7 cellular contexts compared by ENCODE assay signal in genomic region chr15:62390793-62391543, GRCh38. TPM values are rescaled to one million over a fixed set of nuclear protein-coding genes. Genes with fewer than 3 reads are reported as not detected.
DNase-seq lines count a peak whose midpoint lies in the region; ATAC-seq and TF ChIP-seq lines count a peak whose summit lies in the region.

No MANE protein-coding gene starts in this region.

- peak overlapping the region; percentile 67 for H2BK5ac ChIP-seq in trophoblast cell (ENCODE audit: low read depth, low read length, poor library complexity)

- H2AK5ac ChIP-seq in trophoblast cell (ENCODE audit: low read length), result peak overlapping the region; percentile 15

- H3K79me1 ChIP-seq in trophoblast cell (ENCODE audit: low read length), result peaks cover 19% of the 10 kb centered on the region

- peak overlapping the region; percentile 78 for H4K12ac ChIP-seq in trophoblast cell (ENCODE audit: low read depth, low read length)

- peak overlapping the region; percentile 49 for H3K4ac ChIP-seq in trophoblast cell (ENCODE audit: low read depth, low read length)

- H3K9me2 ChIP-seq in PC-9 (ENCODE audit: insufficient read depth), result no peaks in the 10 kb centered on the region

- H3K18ac ChIP-seq in trophoblast cell (ENCODE audit: low read length), result peak overlapping the region; percentile 87

- H3K4me3 ChIP-seq in GM08714 (ENCODE audit: low read length), result peak overlapping the region; percentile 75
- peak overlapping the region; percentile 93 for H3K4me3 ChIP-seq in PC-9
- peak overlapping the region; percentile 93 for H3K4me3 ChIP-seq in trophoblast cell (ENCODE audit: low read depth, low read length)

- no peaks in the 10 kb centered on the region for H3K27me3 ChIP-seq in PC-9 (ENCODE audit: insufficient read depth, low read depth)
- no peaks in the 10 kb centered on the region for H3K27me3 ChIP-seq in trophoblast cell (ENCODE audit: insufficient read depth, low read length)

- H4K91ac ChIP-seq in trophoblast cell (ENCODE audit: low read depth, low read length), result peak overlapping the region; percentile 91

- H4K8ac ChIP-seq in trophoblast cell (ENCODE audit: low read depth, low read length), result peak overlapping the region; percentile 74

- peak overlapping the region; percentile 73 for H2BK120ac ChIP-seq in trophoblast cell (ENCODE audit: insufficient read depth, low read length, poor library complexity)

- no peaks in the 10 kb centered on the region for H4K20me1 ChIP-seq in PC-9 (ENCODE audit: insufficient read depth)

- TF ChIP-seq CTCF in PC-9 (conservative IDR thresholded peaks at IDR 0.05), result no peak

- H3K36me3 ChIP-seq in PC-9 (ENCODE audit: low read depth) (no peaks in the 10 kb centered on the region), trophoblast cell (ENCODE audit: control insufficient read depth in 1 of 2, insufficient read depth in 2 of 2, low read length in 2 of 2) (no peaks in the 10 kb centered on the region)

- no TSS peak for BruUV-seq in PC-9 (replicated peaks; lab: Mats Ljungman, UMichigan)

- H3F3A ChIP-seq in PC-9 (ENCODE audit: insufficient read depth, low read depth), result no peaks in the 10 kb centered on the region

- peak; percentile 22 for ATAC-seq in HG02610 (IDR thresholded peaks at IDR 0.05; ENCODE audit: unreplicated experiment)
- ATAC-seq in left ventricle myocardium superior, result peak; percentile 63
- ATAC-seq in GM18520 (IDR thresholded peaks at IDR 0.05; ENCODE audit: unreplicated experiment), result no peak

- no peak overlapping the region for H3K27ac ChIP-seq in PC-9
- peak overlapping the region; percentile 61 for H3K27ac ChIP-seq in trophoblast cell (ENCODE audit: low read depth, low read length)

- H2AFZ ChIP-seq in PC-9 (peak overlapping the region; percentile 98), trophoblast cell (ENCODE audit: insufficient read depth, low read length, poor library complexity) (peak overlapping the region; percentile 42)

- peaks cover 8% of the 10 kb centered on the region; the same call in 1 of the 2 replicates for H3K79me2 ChIP-seq in PC-9 (ENCODE audit: low read depth)
- peaks cover 17% of the 10 kb centered on the region for H3K79me2 ChIP-seq in trophoblast cell (ENCODE audit: control insufficient read depth, insufficient read depth, low read length, poor library complexity)

- no peak overlapping the region for H3K23ac ChIP-seq in trophoblast cell (ENCODE audit: low read length)

- DNase-seq in PC-9 (peak in 1 of 2 experiments; percentile 34), amygdala (lab: John Stamatoyannopoulos, UW) (peak in 44 of 56 donors; percentile 4 to 74 (median 46)), left ventricle myocardium superior (peak; percentile 67), trophoblast cell (peak in 1 of 2 donors; percentile 40)

- peak overlapping the region; percentile 96 for H3K9ac ChIP-seq in trophoblast cell (ENCODE audit: low read length)

- H2BK12ac ChIP-seq in trophoblast cell (ENCODE audit: low read length), result no peak overlapping the region

- H3K14ac ChIP-seq in trophoblast cell (ENCODE audit: low read length), result peak overlapping the region; percentile 84

- peak overlapping the region; percentile 94 for H3K4me2 ChIP-seq in PC-9
- peak overlapping the region; percentile 75 for H3K4me2 ChIP-seq in trophoblast cell (ENCODE audit: low read length)

- intact Hi-C loops in PC-9 (cut with micrococcal nuclease; ENCODE audit: unreplicated experiment) (loop anchor here (5.0 kb wide), 4 partner anchors 81 to 366 kb away; no protein-coding TSS in a partner anchor), left ventricle myocardium superior (cut with micrococcal nuclease) (loop anchor here (10.0 kb wide), 2 partner anchors 164 to 264 kb away; no protein-coding TSS in a partner anchor)

- WGBS in trophoblast cell (ENCODE audit: extremely low coverage, insufficient coverage, insufficient read length), result no CpG with 5 or more reads among the region's 53 CpGs

- H3K4me1 ChIP-seq in PC-9 (replicated peaks; ENCODE audit: insufficient read depth), result no peaks in the 10 kb centered on the region
- peaks cover 5% of the 10 kb centered on the region in 2 experiments for H3K4me1 ChIP-seq in trophoblast cell (ENCODE audit: control insufficient read depth in 1 of 2, insufficient read depth in 2 of 2, low read length in 2 of 2)

- CTCF ChIA-PET in PC-9 (lab: Charles Lee), result no interaction called here

- H3K9me3 ChIP-seq in PC-9 (ENCODE audit: insufficient read depth, low read depth) (no peaks in the 10 kb centered on the region), trophoblast cell (ENCODE audit: insufficient read depth, low read depth, low read length) (no peaks in the 10 kb centered on the region)

- POLR2A ChIA-PET in PC-9 (lab: Charles Lee; ENCODE audit: unreplicated experiment), result no interaction called here

RNA-seq across cellular contexts. Expression of gene TLN2, which starts 0.6 kb away (rescaled TPM):
- total RNA-seq in PC-9 (2021) (8.7 and 16.0 TPM in 2 replicates), left ventricle myocardium superior (51.4 TPM)
- polyA plus RNA-seq in trophoblast cell (2013), result 46.1 and 50.4 TPM in 2 replicates
